In genomic region chr6:99967052-99967451, GRCh38 we compare ENCODE assay signal across 30 cellular contexts. TPM values are rescaled to one million over a fixed set of nuclear protein-coding genes. Genes with fewer than 3 reads are reported as not detected.
"Had no signal": no experiment of that assay in that cellular context is flagged by ENCODE, and none has a peak within 500 bp of the region (broad histone marks: within the 10 kb centered on the region; RNA-seq: fewer than 3 reads in every experiment).

No MANE protein-coding gene starts in this region.

- DNase-seq: stimulated activated CD4-positive, alpha-beta T cell treated with anti-CD3 and anti-CD28 coated beads, Interleukin-2, amount 100 ng/mL, for 48 hours; stimulated activated CD4-positive, alpha-beta T cell treated with anti-CD3 and anti-CD28 coated beads, Interleukin-4, amount 100 ng/mL, for 1 hour; stimulated activated CD4-positive, alpha-beta T cell treated with anti-CD3 and anti-CD28 coated beads, Interleukin-4, amount 100 ng/mL, for 24 hours; stimulated activated CD4-positive, alpha-beta T cell treated with anti-CD3 and anti-CD28 coated beads, Interleukin-4, amount 100 ng/mL, for 4 hours; stimulated activated CD8-positive, alpha-beta memory T cell treated with anti-CD3 and anti-CD28 coated beads, Interleukin-4, amount 100 ng/mL, for 48 hours; stimulated activated naive B cell treated with anti-CD40 and anti-IgM and Interleukin-4, amounts not matched to agents 10 μg/mL and 1 μg/mL and 100 μg/mL, for 72 hours; stimulated activated naive CD4-positive, alpha-beta T cell; stimulated activated naive CD4-positive, alpha-beta T cell treated with Interleukin-2 at 50 U/mL for 16 hours; stimulated activated naive CD8-positive, alpha-beta T cell treated with anti-CD3 and anti-CD28 coated beads, Interleukin-15, amount 100 ng/mL, for 72 hours; stimulated activated naive CD8-positive, alpha-beta T cell treated with anti-CD3 and anti-CD28 coated beads, Interleukin-15, Interleukin-2, amounts not matched to agents 100 U/mL and 50 U/mL, for 24 hours; stomach; substantia nigra; testis; thyroid gland; tibial artery; transverse colon; trophoblast cell; upper lobe of left lung; upper lobe of right lung; uterus had no signal

- H3K27me3 ChIP-seq: stomach, suprapubic skin, testis, thyroid gland, tibial artery, tibial nerve, transverse colon, upper lobe of left lung, upper lobe of right lung, uterus, vagina had no signal

- H3K36me3 ChIP-seq: stomach, suprapubic skin, thoracic aorta, thyroid gland, tibial artery, tibial nerve, transverse colon, upper lobe of left lung, upper lobe of right lung, uterus, vagina had no signal

- H3K9me3 ChIP-seq: stomach, testis, thoracic aorta, thyroid gland, tibial artery, tibial nerve, transverse colon, upper lobe of left lung, upper lobe of right lung, uterus, vagina had no signal

- H3K27ac ChIP-seq: stomach, suprapubic skin, testis, thoracic aorta, thyroid gland, tibial artery, tibial nerve, transverse colon, upper lobe of left lung, upper lobe of right lung, uterus, vagina had no signal

- H3K4me3 ChIP-seq: stomach, suprapubic skin, testis, thoracic aorta, thyroid gland, tibial artery, tibial nerve, transverse colon, upper lobe of left lung, upper lobe of right lung, uterus, vagina had no signal

- ATAC-seq: stimulated activated effector memory CD8-positive, alpha-beta T cell treated with anti-CD3 and anti-CD28 coated beads, Interleukin-12 subunit alpha, Interleukin-12 subunit beta, amount 100 ng/mL, for 72 hours; stimulated activated memory B cell treated with anti-CD40 and anti-IgM and Interleukin-4, amounts not matched to agents 10 μg/mL and 1 μg/mL and 100 μg/mL, for 72 hours; stimulated activated naive B cell treated with anti-CD40 and anti-IgM and Interleukin-4, amounts not matched to agents 10 μg/mL and 1 μg/mL and 100 μg/mL, for 72 hours; stimulated activated naive CD8-positive, alpha-beta T cell treated with anti-CD3 and anti-CD28 coated beads, Interleukin-15, amount 100 ng/mL, for 72 hours; stimulated activated naive CD8-positive, alpha-beta T cell treated with anti-CD3 and anti-CD28 coated beads, Interleukin-15, Interleukin-2, amounts not matched to agents 100 U/mL and 50 U/mL, for 24 hours; upper lobe of right lung had no signal

RNA-seq across cellular contexts. Expression of gene MCHR2, which starts 27.0 kb away (rescaled TPM):
- total RNA-seq: subcutaneous adipose tissue, suprapubic skin, thoracic aorta, thyroid gland, tibial nerve, transverse colon, upper lobe of left lung, upper lobe of right lung, ureter, uterus, vagina had no signal
- polyA plus RNA-seq: stomach, thymus, urinary bladder had no signal
